In genomic region chr6:4351857-4352669, GRCh38 we compare ENCODE assay signal across 1 cellular context.
TF ChIP-seq lines count a peak whose summit lies in the region.

No MANE protein-coding gene starts in this region.

TF ChIP-seq in H1, 55 proteins besides CTCF, POLR2A, EP300 and RAD21 (continued from another document):
- TF ChIP-seq CHD7 (IDR thresholded peaks at IDR 0.05; ENCODE audit: insufficient replicate concordance, low read length) = no peak
TF ChIP-seq in H1: peak in this region for 0.
